Comparison of ENCODE assay signal across 1 cellular context in the genomic region with DNA sequence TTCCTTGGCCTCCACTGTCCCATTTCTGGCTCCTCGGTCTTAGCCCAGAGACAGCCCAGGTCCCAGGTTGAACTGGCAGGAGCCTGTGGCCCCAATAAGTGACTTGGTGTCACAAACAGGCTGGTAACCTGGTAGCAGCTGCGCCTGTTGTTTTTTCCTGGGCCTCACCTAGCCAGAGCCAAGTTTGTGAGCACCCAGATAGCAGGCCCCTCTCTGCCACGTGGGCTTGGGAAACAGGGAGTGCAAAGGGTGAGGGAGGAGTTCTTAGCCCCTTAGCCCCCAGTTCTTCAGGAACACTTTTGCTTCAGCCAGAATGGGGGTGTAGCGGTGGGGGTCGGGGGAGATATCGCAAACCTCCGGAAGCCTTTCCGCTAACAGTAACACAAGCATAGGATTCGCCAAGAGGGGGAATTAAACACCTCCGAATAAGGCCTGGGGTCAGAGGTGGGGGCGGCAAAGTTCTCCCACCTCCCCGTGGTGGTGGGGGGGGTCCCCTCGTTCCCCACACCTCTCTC.
TF ChIP-seq lines count a peak whose summit lies in the region.

No MANE protein-coding gene starts in this region.

TF ChIP-seq in SK-N-SH, 30 proteins besides CTCF, POLR2A, EP300 and RAD21:
- TF ChIP-seq, protein P1, sequence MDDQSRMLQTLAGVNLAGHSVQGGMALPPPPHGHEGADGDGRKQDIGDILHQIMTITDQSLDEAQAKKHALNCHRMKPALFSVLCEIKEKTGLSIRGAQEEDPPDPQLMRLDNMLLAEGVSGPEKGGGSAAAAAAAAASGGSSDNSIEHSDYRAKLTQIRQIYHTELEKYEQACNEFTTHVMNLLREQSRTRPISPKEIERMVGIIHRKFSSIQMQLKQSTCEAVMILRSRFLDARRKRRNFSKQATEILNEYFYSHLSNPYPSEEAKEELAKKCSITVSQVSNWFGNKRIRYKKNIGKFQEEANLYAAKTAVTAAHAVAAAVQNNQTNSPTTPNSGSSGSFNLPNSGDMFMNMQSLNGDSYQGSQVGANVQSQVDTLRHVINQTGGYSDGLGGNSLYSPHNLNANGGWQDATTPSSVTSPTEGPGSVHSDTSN (IDR thresholded peaks at IDR 0.05) = no peak
- TF ChIP-seq, protein P2, sequence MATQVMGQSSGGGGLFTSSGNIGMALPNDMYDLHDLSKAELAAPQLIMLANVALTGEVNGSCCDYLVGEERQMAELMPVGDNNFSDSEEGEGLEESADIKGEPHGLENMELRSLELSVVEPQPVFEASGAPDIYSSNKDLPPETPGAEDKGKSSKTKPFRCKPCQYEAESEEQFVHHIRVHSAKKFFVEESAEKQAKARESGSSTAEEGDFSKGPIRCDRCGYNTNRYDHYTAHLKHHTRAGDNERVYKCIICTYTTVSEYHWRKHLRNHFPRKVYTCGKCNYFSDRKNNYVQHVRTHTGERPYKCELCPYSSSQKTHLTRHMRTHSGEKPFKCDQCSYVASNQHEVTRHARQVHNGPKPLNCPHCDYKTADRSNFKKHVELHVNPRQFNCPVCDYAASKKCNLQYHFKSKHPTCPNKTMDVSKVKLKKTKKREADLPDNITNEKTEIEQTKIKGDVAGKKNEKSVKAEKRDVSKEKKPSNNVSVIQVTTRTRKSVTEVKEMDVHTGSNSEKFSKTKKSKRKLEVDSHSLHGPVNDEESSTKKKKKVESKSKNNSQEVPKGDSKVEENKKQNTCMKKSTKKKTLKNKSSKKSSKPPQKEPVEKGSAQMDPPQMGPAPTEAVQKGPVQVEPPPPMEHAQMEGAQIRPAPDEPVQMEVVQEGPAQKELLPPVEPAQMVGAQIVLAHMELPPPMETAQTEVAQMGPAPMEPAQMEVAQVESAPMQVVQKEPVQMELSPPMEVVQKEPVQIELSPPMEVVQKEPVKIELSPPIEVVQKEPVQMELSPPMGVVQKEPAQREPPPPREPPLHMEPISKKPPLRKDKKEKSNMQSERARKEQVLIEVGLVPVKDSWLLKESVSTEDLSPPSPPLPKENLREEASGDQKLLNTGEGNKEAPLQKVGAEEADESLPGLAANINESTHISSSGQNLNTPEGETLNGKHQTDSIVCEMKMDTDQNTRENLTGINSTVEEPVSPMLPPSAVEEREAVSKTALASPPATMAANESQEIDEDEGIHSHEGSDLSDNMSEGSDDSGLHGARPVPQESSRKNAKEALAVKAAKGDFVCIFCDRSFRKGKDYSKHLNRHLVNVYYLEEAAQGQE (IDR thresholded peaks at IDR 0.05; ENCODE audit: low read depth, low read length) = no peak
- TF ChIP-seq, protein P3, sequence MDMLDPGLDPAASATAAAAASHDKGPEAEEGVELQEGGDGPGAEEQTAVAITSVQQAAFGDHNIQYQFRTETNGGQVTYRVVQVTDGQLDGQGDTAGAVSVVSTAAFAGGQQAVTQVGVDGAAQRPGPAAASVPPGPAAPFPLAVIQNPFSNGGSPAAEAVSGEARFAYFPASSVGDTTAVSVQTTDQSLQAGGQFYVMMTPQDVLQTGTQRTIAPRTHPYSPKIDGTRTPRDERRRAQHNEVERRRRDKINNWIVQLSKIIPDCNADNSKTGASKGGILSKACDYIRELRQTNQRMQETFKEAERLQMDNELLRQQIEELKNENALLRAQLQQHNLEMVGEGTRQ (IDR thresholded peaks at IDR 0.05; ENCODE audit: borderline replicate concordance, low read depth, low read length) = no peak
- TF ChIP-seq SMC3 (IDR thresholded peaks at IDR 0.05; ENCODE audit: low read depth, low read length) (no peak), RFX5 (IDR thresholded peaks at IDR 0.05; ENCODE audit: low read length) (no peak)
- TF ChIP-seq, protein P4, sequence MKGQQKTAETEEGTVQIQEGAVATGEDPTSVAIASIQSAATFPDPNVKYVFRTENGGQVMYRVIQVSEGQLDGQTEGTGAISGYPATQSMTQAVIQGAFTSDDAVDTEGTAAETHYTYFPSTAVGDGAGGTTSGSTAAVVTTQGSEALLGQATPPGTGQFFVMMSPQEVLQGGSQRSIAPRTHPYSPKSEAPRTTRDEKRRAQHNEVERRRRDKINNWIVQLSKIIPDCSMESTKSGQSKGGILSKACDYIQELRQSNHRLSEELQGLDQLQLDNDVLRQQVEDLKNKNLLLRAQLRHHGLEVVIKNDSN (IDR thresholded peaks at IDR 0.05; ENCODE audit: borderline replicate concordance, low read depth) = no peak
